ENCODE assay signal across 33 cellular contexts in the genomic region with DNA sequence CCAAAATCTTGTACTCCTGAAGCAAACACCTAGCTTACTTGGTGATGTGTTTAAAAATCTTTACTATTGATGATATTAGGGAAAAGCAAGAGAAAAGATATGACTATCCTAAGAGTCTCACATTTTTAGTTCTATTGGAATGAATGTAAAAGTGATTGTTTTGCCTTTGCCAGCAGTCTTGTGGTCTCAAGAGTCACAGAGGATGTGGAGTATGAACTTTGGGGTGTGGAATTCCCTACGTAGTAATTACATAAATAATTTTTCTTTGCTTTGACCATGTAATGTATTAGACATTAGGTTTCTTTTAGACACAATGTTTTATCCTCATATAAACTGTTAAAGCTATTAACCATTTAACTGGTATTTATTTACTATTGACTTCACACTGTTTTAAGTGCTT.
"Had no signal": no experiment of that assay in that cellular context is flagged by ENCODE, and none has a peak within 500 bp of the region (broad histone marks: within the 10 kb centered on the region; RNA-seq: fewer than 3 reads in every experiment).

No MANE protein-coding gene starts in this region.

- H3K4me1 ChIP-seq: adrenal gland, ascending aorta, esophagus muscularis mucosa had no signal

- DNase-seq: activated CD4-positive, alpha-beta memory T cell treated with anti-CD3 and anti-CD28 coated beads for 36 hours; activated CD4-positive, alpha-beta T cell treated with anti-CD3 and anti-CD28 coated beads for 36 hours; activated CD4-positive, alpha-beta T cell treated with anti-CD3 and anti-CD28 coated beads, Interleukin-2, amount 10 ng/mL, durations not matched to agents 24 days and 14 days; activated CD4-positive, CD25-positive, alpha-beta regulatory T cell; activated CD4-positive, CD25-positive, alpha-beta regulatory T cell treated with anti-CD3 and anti-CD28 coated beads, Interleukin-2, amount 50 U/mL, for 72 hours; activated CD8-positive, alpha-beta memory T cell treated with anti-CD3 and anti-CD28 coated beads, Interleukin-2, amount 10 ng/mL, durations not matched to agents 7 days and 5 days; activated CD8-positive, alpha-beta memory T cell treated with anti-CD3 and anti-CD28 coated beads, Interleukin-2, amount 50 U/mL, for 4 hours; activated CD8-positive, alpha-beta T cell treated with anti-CD3 and anti-CD28 coated beads, Interleukin-2, amount 10 ng/mL, durations not matched to agents 7 days and 5 days; activated effector memory CD4-positive, alpha-beta T cell treated with anti-CD3 and anti-CD28 coated beads, Interleukin-2, amount 50 U/mL, for 16 hours; activated naive CD4-positive, alpha-beta T cell treated with anti-CD3 and anti-CD28 coated beads for 36 hours; activated naive CD8-positive, alpha-beta T cell treated with anti-CD3 and anti-CD28 coated beads for 36 hours; activated naive CD8-positive, alpha-beta T cell treated with anti-CD3 and anti-CD28 coated beads, Interleukin-2, amount 50 U/mL, for 24 hours; activated T-cell treated with anti-CD3 and anti-CD28 coated beads, Interleukin-2, amount 50 U/mL, for 1 hour; activated T-cell treated with anti-CD3 and anti-CD28 coated beads, Interleukin-2, amount 50 U/mL, for 48 hours; adrenal gland; brain microvascular endothelial cell; cortex of kidney; dermis blood vessel endothelial cell; effector CD4-positive, alpha-beta T cell; effector memory CD8-positive, alpha-beta T cell; erythroblast; foreskin fibroblast; head of caudate nucleus; T-helper 2 cell had no signal

- H3K27ac ChIP-seq: adrenal gland, ascending aorta, brain microvascular endothelial cell, esophagus muscularis mucosa had no signal

- H3K4me3 Mint-ChIP-seq: activated CD4-positive, alpha-beta memory T cell treated with anti-CD3 and anti-CD28 coated beads for 36 hours; activated CD4-positive, alpha-beta T cell treated with anti-CD3 and anti-CD28 coated beads for 36 hours; activated CD4-positive, alpha-beta T cell treated with anti-CD3 and anti-CD28 coated beads, Interleukin-2, amount 10 ng/mL, durations not matched to agents 24 days and 14 days; activated CD8-positive, alpha-beta memory T cell treated with anti-CD3 and anti-CD28 coated beads, Interleukin-2, amount 10 ng/mL, durations not matched to agents 7 days and 5 days; activated CD8-positive, alpha-beta T cell treated with anti-CD3 and anti-CD28 coated beads, Interleukin-2, amount 10 ng/mL, durations not matched to agents 7 days and 5 days; activated naive CD4-positive, alpha-beta T cell treated with anti-CD3 and anti-CD28 coated beads for 36 hours; activated naive CD4-positive, alpha-beta T cell treated with anti-CD3 and anti-CD28 coated beads, Interleukin-2, amount 50 U/mL, for 24 hours; activated naive CD8-positive, alpha-beta T cell treated with anti-CD3 and anti-CD28 coated beads for 36 hours; activated naive CD8-positive, alpha-beta T cell treated with anti-CD3 and anti-CD28 coated beads, Interleukin-2, amount 50 U/mL, for 24 hours; activated T-helper 1 cell treated with anti-CD3 and anti-CD28 coated beads, Interleukin-12 subunit alpha, Interleukin-12 subunit beta, Interleukin-2, Interleukin-4 antibody, amounts not matched to agents 30 ng/mL and 10 ng/mL and 1 ng/mL, durations not matched to agents 14 hours and 24 hours and 36 hours; central memory CD8-positive, alpha-beta T cell; effector memory CD8-positive, alpha-beta T cell had no signal

- H3K4me3 ChIP-seq: adrenal gland, ascending aorta, esophagus muscularis mucosa had no signal

- H3K27me3 Mint-ChIP-seq: activated CD4-positive, alpha-beta memory T cell treated with anti-CD3 and anti-CD28 coated beads for 36 hours; activated CD4-positive, alpha-beta T cell treated with anti-CD3 and anti-CD28 coated beads for 36 hours; activated CD4-positive, alpha-beta T cell treated with anti-CD3 and anti-CD28 coated beads, Interleukin-2, amount 10 ng/mL, durations not matched to agents 24 days and 14 days; activated CD8-positive, alpha-beta memory T cell treated with anti-CD3 and anti-CD28 coated beads, Interleukin-2, amount 10 ng/mL, durations not matched to agents 7 days and 5 days; activated naive CD4-positive, alpha-beta T cell treated with anti-CD3 and anti-CD28 coated beads, Interleukin-2, amount 50 U/mL, for 24 hours; activated naive CD8-positive, alpha-beta T cell treated with anti-CD3 and anti-CD28 coated beads for 36 hours; activated naive CD8-positive, alpha-beta T cell treated with anti-CD3 and anti-CD28 coated beads, Interleukin-2, amount 50 U/mL, for 24 hours; central memory CD8-positive, alpha-beta T cell; effector memory CD8-positive, alpha-beta T cell had no signal

- H3K9me3 ChIP-seq: adrenal gland, ascending aorta, esophagus muscularis mucosa had no signal

- H3K9me3 Mint-ChIP-seq: activated CD4-positive, alpha-beta T cell treated with anti-CD3 and anti-CD28 coated beads, Interleukin-2, amount 10 ng/mL, durations not matched to agents 24 days and 14 days; activated naive CD4-positive, alpha-beta T cell treated with anti-CD3 and anti-CD28 coated beads, Interleukin-2, amount 50 U/mL, for 24 hours; activated T-helper 1 cell treated with anti-CD3 and anti-CD28 coated beads, Interleukin-12 subunit alpha, Interleukin-12 subunit beta, Interleukin-2, Interleukin-4 antibody, amounts not matched to agents 30 ng/mL and 10 ng/mL and 1 ng/mL, durations not matched to agents 14 hours and 24 hours and 36 hours; activated T-helper 2 cell treated with anti-CD3 and anti-CD28 coated beads, Interferon-gamma antibody, Interleukin-2, Interleukin-4, amounts not matched to agents 10 μg/mL and 5 μg/mL and 100 μg/mL, durations not matched to agents 14 hours and 24 hours and 36 hours had no signal

- H3K27ac Mint-ChIP-seq: activated CD4-positive, alpha-beta memory T cell treated with anti-CD3 and anti-CD28 coated beads for 36 hours; activated CD4-positive, alpha-beta T cell treated with anti-CD3 and anti-CD28 coated beads for 36 hours; activated CD4-positive, alpha-beta T cell treated with anti-CD3 and anti-CD28 coated beads, Interleukin-2, amount 10 ng/mL, durations not matched to agents 24 days and 14 days; activated CD8-positive, alpha-beta memory T cell treated with anti-CD3 and anti-CD28 coated beads, Interleukin-2, amount 10 ng/mL, durations not matched to agents 7 days and 5 days; activated CD8-positive, alpha-beta T cell treated with anti-CD3 and anti-CD28 coated beads, Interleukin-2, amount 10 ng/mL, durations not matched to agents 7 days and 5 days; activated naive CD4-positive, alpha-beta T cell treated with anti-CD3 and anti-CD28 coated beads for 36 hours; activated naive CD4-positive, alpha-beta T cell treated with anti-CD3 and anti-CD28 coated beads, Interleukin-2, amount 50 U/mL, for 24 hours; activated naive CD8-positive, alpha-beta T cell treated with anti-CD3 and anti-CD28 coated beads for 36 hours; activated naive CD8-positive, alpha-beta T cell treated with anti-CD3 and anti-CD28 coated beads, Interleukin-2, amount 50 U/mL, for 24 hours; activated T-helper 1 cell treated with anti-CD3 and anti-CD28 coated beads, Interleukin-12 subunit alpha, Interleukin-12 subunit beta, Interleukin-2, Interleukin-4 antibody, amounts not matched to agents 30 ng/mL and 10 ng/mL and 1 ng/mL, durations not matched to agents 14 hours and 24 hours and 36 hours; activated T-helper 2 cell treated with anti-CD3 and anti-CD28 coated beads, Interferon-gamma antibody, Interleukin-2, Interleukin-4, amounts not matched to agents 10 μg/mL and 5 μg/mL and 100 μg/mL, durations not matched to agents 14 hours and 24 hours and 36 hours; effector memory CD8-positive, alpha-beta T cell had no signal

- H3K27me3 ChIP-seq: adrenal gland, ascending aorta, brain microvascular endothelial cell, esophagus muscularis mucosa had no signal

- H3K36me3 ChIP-seq: adrenal gland, ascending aorta, brain microvascular endothelial cell, esophagus muscularis mucosa had no signal

- H3K36me3 Mint-ChIP-seq: activated CD4-positive, alpha-beta memory T cell treated with anti-CD3 and anti-CD28 coated beads for 36 hours; activated CD8-positive, alpha-beta memory T cell treated with anti-CD3 and anti-CD28 coated beads, Interleukin-2, amount 10 ng/mL, durations not matched to agents 7 days and 5 days; activated naive CD4-positive, alpha-beta T cell treated with anti-CD3 and anti-CD28 coated beads, Interleukin-2, amount 50 U/mL, for 24 hours; activated naive CD8-positive, alpha-beta T cell treated with anti-CD3 and anti-CD28 coated beads for 36 hours had no signal

- FAIRE-seq: bronchial epithelial cell, colon, frontal cortex had no signal

- H3K4me1 Mint-ChIP-seq: activated CD4-positive, alpha-beta T cell treated with anti-CD3 and anti-CD28 coated beads for 36 hours; activated CD4-positive, alpha-beta T cell treated with anti-CD3 and anti-CD28 coated beads, Interleukin-2, amount 10 ng/mL, durations not matched to agents 24 days and 14 days; activated CD8-positive, alpha-beta memory T cell treated with anti-CD3 and anti-CD28 coated beads, Interleukin-2, amount 10 ng/mL, durations not matched to agents 7 days and 5 days; activated naive CD4-positive, alpha-beta T cell treated with anti-CD3 and anti-CD28 coated beads, Interleukin-2, amount 50 U/mL, for 24 hours; activated naive CD8-positive, alpha-beta T cell treated with anti-CD3 and anti-CD28 coated beads for 36 hours; activated naive CD8-positive, alpha-beta T cell treated with anti-CD3 and anti-CD28 coated beads, Interleukin-2, amount 50 U/mL, for 24 hours; central memory CD8-positive, alpha-beta T cell had no signal
